In genomic region chr11:31797227-31798056, GRCh38 we compare ENCODE assay signal across 14 cellular contexts. TPM values are rescaled to one million over a fixed set of nuclear protein-coding genes. Genes with fewer than 3 reads are reported as not detected.
DNase-seq lines count a peak whose midpoint lies in the region; ATAC-seq lines count a peak whose summit lies in the region.
"Had no signal": no experiment of that assay in that cellular context is flagged by ENCODE, and none has a peak within 500 bp of the region (broad histone marks: within the 10 kb centered on the region; RNA-seq: fewer than 3 reads in every experiment).

No MANE protein-coding gene starts in this region.

- peak overlapping the region; percentile 50 to 65 for H3K4me3 Mint-ChIP-seq in stimulated activated naive CD8-positive, alpha-beta T cell treated with anti-CD3 and anti-CD28 coated beads, Interleukin-15, amount 100 ng/mL, for 72 hours
- peak overlapping the region; percentile 42 for H3K4me3 Mint-ChIP-seq in activated naive CD8-positive, alpha-beta T cell treated with anti-CD3 and anti-CD28 coated beads for 36 hours
- H3K4me3 Mint-ChIP-seq: dendritic cell treated with granulocyte-macrophage colony-stimulating factor and Interleukin-4, amounts not matched to agents 40 ng/mL and 50 ng/mL, for 4 days had no signal

- peaks cover 7 to 9% of the 10 kb centered on the region in 2 donors for H3K9me3 Mint-ChIP-seq in stimulated activated naive CD8-positive, alpha-beta T cell treated with anti-CD3 and anti-CD28 coated beads, Interleukin-15, amount 100 ng/mL, for 72 hours
- peaks cover 18% of the 10 kb centered on the region for H3K9me3 Mint-ChIP-seq in activated naive CD8-positive, alpha-beta T cell treated with anti-CD3 and anti-CD28 coated beads for 36 hours

- no peak for ATAC-seq in stimulated activated naive CD8-positive, alpha-beta T cell treated with anti-CD3 and anti-CD28 coated beads, Interleukin-15, amount 100 ng/mL, for 72 hours
- no peak for ATAC-seq in stimulated activated naive CD8-positive, alpha-beta T cell treated with anti-CD3 and anti-CD28 coated beads, Interleukin-15, Interleukin-2, amounts not matched to agents 100 U/mL and 50 U/mL, for 24 hours
- no peak for ATAC-seq in HG03175 (IDR thresholded peaks at IDR 0.05; ENCODE audit: unreplicated experiment)

- DNase-seq in stimulated activated naive CD8-positive, alpha-beta T cell treated with anti-CD3 and anti-CD28 coated beads, Interleukin-15, amount 100 ng/mL, for 72 hours, result no peak
- no peak for DNase-seq in stimulated activated naive CD8-positive, alpha-beta T cell treated with anti-CD3 and anti-CD28 coated beads, Interleukin-15, Interleukin-2, amounts not matched to agents 100 U/mL and 50 U/mL, for 24 hours
- no peak for DNase-seq in activated naive CD8-positive, alpha-beta T cell treated with anti-CD3 and anti-CD28 coated beads for 36 hours
- DNase-seq in left kidney (ENCODE audit: low read depth, low spot score) (peak; percentile 21), cortex of kidney (lab: John Stamatoyannopoulos, UW) (no peak), SW 1271 (lab: John Stamatoyannopoulos, UW) (no peak)
- DNase-seq in activated CD4-positive, CD25-positive, alpha-beta regulatory T cell (lab: John Stamatoyannopoulos, UW), result no peak
- DNase-seq: AML-193, amygdala, NCI-H1436 treated with DMSO at 0.1 percent for 48 hours, NCI-H510A, T1000 had no signal

- peaks cover 92% of the 10 kb centered on the region for H3K27me3 Mint-ChIP-seq in stimulated activated naive CD8-positive, alpha-beta T cell treated with anti-CD3 and anti-CD28 coated beads, Interleukin-15, amount 100 ng/mL, for 72 hours
- peaks cover 92% of the 10 kb centered on the region for H3K27me3 Mint-ChIP-seq in activated naive CD8-positive, alpha-beta T cell treated with anti-CD3 and anti-CD28 coated beads for 36 hours

- H3K36me3 Mint-ChIP-seq in activated naive CD8-positive, alpha-beta T cell treated with anti-CD3 and anti-CD28 coated beads for 36 hours, result peaks cover 13% of the 10 kb centered on the region

- peaks cover 47% of the 10 kb centered on the region for H3K4me1 Mint-ChIP-seq in stimulated activated naive CD8-positive, alpha-beta T cell treated with anti-CD3 and anti-CD28 coated beads, Interleukin-15, amount 100 ng/mL, for 72 hours
- H3K4me1 Mint-ChIP-seq in activated naive CD8-positive, alpha-beta T cell treated with anti-CD3 and anti-CD28 coated beads for 36 hours, result peaks cover 16% of the 10 kb centered on the region

- no peak overlapping the region for H3K27ac Mint-ChIP-seq in stimulated activated naive CD8-positive, alpha-beta T cell treated with anti-CD3 and anti-CD28 coated beads, Interleukin-15, amount 100 ng/mL, for 72 hours
- peak overlapping the region; percentile 70 for H3K27ac Mint-ChIP-seq in activated naive CD8-positive, alpha-beta T cell treated with anti-CD3 and anti-CD28 coated beads for 36 hours
- H3K27ac Mint-ChIP-seq: dendritic cell treated with granulocyte-macrophage colony-stimulating factor and Interleukin-4, amounts not matched to agents 40 ng/mL and 50 ng/mL, for 4 days had no signal

RNA-seq across cellular contexts. Expression of gene PAX6, which starts 13.7 kb away (rescaled TPM):
- total RNA-seq in activated naive CD8-positive, alpha-beta T cell treated with anti-CD3 and anti-CD28 coated beads for 36 hours, result not detected
